Comparison of ENCODE assay signal across 1 cellular context in genomic region chr1:92784051-92784638, GRCh38.
TF ChIP-seq lines count a peak whose summit lies in the region.

No MANE protein-coding gene starts in this region.

TF ChIP-seq in SK-N-SH treated with all-trans-retinoic acid at 6 μM for 48 hours, 23 proteins besides CTCF, POLR2A, EP300 and RAD21 (continued from another document):
- TF ChIP-seq PATZ1 (CRISPR knock-in tag; IDR thresholded peaks at IDR 0.05; ENCODE audit: borderline replicate concordance): no peak
- no peak for TF ChIP-seq ZNF565 (CRISPR knock-in tag; conservative IDR thresholded peaks at IDR 0.05; ENCODE audit: low read depth)
- no peak for TF ChIP-seq ZFP30 (CRISPR knock-in tag; IDR thresholded peaks at IDR 0.05)
- no peak for TF ChIP-seq PPARA (CRISPR knock-in tag; IDR thresholded peaks at IDR 0.05; ENCODE audit: borderline replicate concordance)
- TF ChIP-seq CSDC2 (CRISPR knock-in tag; IDR thresholded peaks at IDR 0.05): no peak
- no peak for TF ChIP-seq BACH2 (CRISPR knock-in tag; IDR thresholded peaks at IDR 0.05; ENCODE audit: borderline replicate concordance)
- TF ChIP-seq TOX (CRISPR knock-in tag; IDR thresholded peaks at IDR 0.05; ENCODE audit: borderline replicate concordance): no peak
- no peak for TF ChIP-seq ZNF8 (CRISPR knock-in tag; IDR thresholded peaks at IDR 0.05)
